In the genomic region with DNA sequence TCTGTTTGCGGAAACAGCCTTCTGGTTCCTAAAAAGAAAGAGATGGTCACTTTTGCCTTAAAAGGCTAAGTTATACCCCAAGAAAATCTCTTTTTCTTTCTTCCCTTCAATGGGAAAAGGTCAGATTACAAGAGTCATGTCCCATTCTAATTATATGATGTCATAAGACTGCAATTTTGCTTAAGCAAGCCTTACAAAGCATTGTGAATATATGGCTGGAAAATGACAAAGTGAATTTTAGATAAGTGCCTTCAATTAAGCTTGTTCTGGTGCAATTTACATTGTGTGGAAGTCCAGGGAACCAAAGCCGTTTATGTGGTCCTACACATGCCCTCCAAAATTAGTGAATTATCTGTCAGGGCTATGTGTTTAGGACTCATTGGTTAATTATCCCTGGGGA, we compare ENCODE assay signal across 22 cellular contexts. TPM values are rescaled to one million over a fixed set of nuclear protein-coding genes. Genes with fewer than 3 reads are reported as not detected.
DNase-seq lines count a peak whose midpoint lies in the region; TF ChIP-seq lines count a peak whose summit lies in the region.
"Had no signal": no experiment of that assay in that cellular context is flagged by ENCODE, and none has a peak within 500 bp of the region (broad histone marks: within the 10 kb centered on the region; RNA-seq: fewer than 3 reads in every experiment).

No MANE protein-coding gene starts in this region.

- BruUV-seq in A673 (replicated peaks; lab: Mats Ljungman, UMichigan): no TSS peak

- H3K27me3 ChIP-seq in A673 (replicated peaks; ENCODE audit: insufficient read depth, low read depth, low read length, poor library complexity) (no peaks in the 10 kb centered on the region), adipocyte (replicated peaks; ENCODE audit: control insufficient read depth, insufficient read depth, low read length) (peaks cover 1% of the 10 kb centered on the region), ascending aorta (no peaks in the 10 kb centered on the region)
- H3K27me3 ChIP-seq: esophagus squamous epithelium, testis had no signal

- H3K4me3 ChIP-seq in A673 (ENCODE audit: low read depth, low read length, poor library complexity, severe bottlenecking) (no peak overlapping the region), adipocyte (ENCODE audit: low read length) (no peak overlapping the region), ascending aorta (no peak overlapping the region)
- H3K4me3 ChIP-seq: esophagus squamous epithelium, heart left ventricle, lung, testis had no signal

- H3K27ac ChIP-seq in A673 (ENCODE audit: low read depth, low read length, poor library complexity, severe bottlenecking): no peak overlapping the region
- no peak overlapping the region for H3K27ac ChIP-seq in ascending aorta
- H3K27ac ChIP-seq: C4-2B, esophagus squamous epithelium, heart left ventricle, RWPE1, testis had no signal

- peak; percentile 6 for DNase-seq in A673 (ENCODE audit: low spot score)
- peak; percentile 12 for DNase-seq in H4 (ENCODE audit: low spot score)
- DNase-seq in adipocyte (ENCODE audit: low read depth): peak; percentile 43
- peak; percentile 27 for DNase-seq in fibroblast of peridontal ligament (ENCODE audit: extremely low read depth)
- DNase-seq in NCI-H187 treated with DMSO at 0.1 percent for 48 hours (lab: John Stamatoyannopoulos, UW): no peak
- no peak for DNase-seq in ascending aorta (ENCODE audit: low spot score in 2 of 2)
- DNase-seq in activated gamma-delta T cell treated with Interleukin-2 at 50 U/mL for 16 hours: no peak
- DNase-seq: activated CD4-positive, alpha-beta T cell treated with anti-CD3 and anti-CD28 coated beads, Interleukin-2, amount 50 U/mL, for 4 hours; esophagus squamous epithelium; heart left ventricle; HFFc6; KBM-7; NCI-H1436; posterior cingulate gyrus; stimulated activated naive CD4-positive, alpha-beta T cell treated with Interleukin-2 at 50 U/mL for 16 hours; testis had no signal

- intact Hi-C loops in A673 (cut with micrococcal nuclease; ENCODE audit: unreplicated experiment): no loop called here
- intact Hi-C loops in ascending aorta (cut with DNase I): no loop called here

- no peaks in the 10 kb centered on the region for H3K36me3 ChIP-seq in A673 (ENCODE audit: insufficient read depth, low read length, poor library complexity, severe bottlenecking)
- H3K36me3 ChIP-seq in adipocyte (ENCODE audit: control insufficient read depth, insufficient read depth, low read length, severe bottlenecking): no peaks in the 10 kb centered on the region
- H3K36me3 ChIP-seq in ascending aorta: no peaks in the 10 kb centered on the region
- H3K36me3 ChIP-seq: esophagus squamous epithelium, heart left ventricle had no signal

- H3K9ac ChIP-seq in adipocyte (ENCODE audit: low read length): no peak overlapping the region

- CTCF ChIA-PET in A673 (lab: Charles Lee): no interaction called here

- H3K9me3 ChIP-seq in A673 (ENCODE audit: low read depth, low read length, poor library complexity, severe bottlenecking) (no peaks in the 10 kb centered on the region), adipocyte (ENCODE audit: control insufficient read depth, low read length) (no peaks in the 10 kb centered on the region), ascending aorta (no peaks in the 10 kb centered on the region)
- H3K9me3 ChIP-seq: esophagus squamous epithelium, heart left ventricle, testis had no signal

- POLR2A ChIA-PET in A673 (lab: Charles Lee; ENCODE audit: low non-redundant PET): no interaction called here

- H3K4me1 ChIP-seq in A673 (ENCODE audit: insufficient read depth, low read length, poor library complexity, severe bottlenecking): no peaks in the 10 kb centered on the region
- peaks cover 3% of the 10 kb centered on the region for H3K4me1 ChIP-seq in adipocyte (ENCODE audit: control insufficient read depth, insufficient read depth, low read length)
- H3K4me1 ChIP-seq in ascending aorta: no peaks in the 10 kb centered on the region
- H3K4me1 ChIP-seq: esophagus squamous epithelium, testis had no signal

- TF ChIP-seq CTCF in A673 (conservative IDR thresholded peaks at IDR 0.05; ENCODE audit: low read depth, low read length) (no peak), ascending aorta (IDR thresholded peaks at IDR 0.05) (no peak)

RNA-seq across cellular contexts. Expression of a gene that starts 7.6 kb away (rescaled TPM):
- total RNA-seq in A673 (2021) (not detected in 2 replicates), ascending aorta (not detected)
- not detected in 2 replicates for total RNA-seq in H4 (2014; rRNA removed; shearing (Covaris generic))
- total RNA-seq: activated naive CD4-positive, alpha-beta T cell treated with anti-CD3 and anti-CD28 coated beads, Interleukin-2, amount 50 U/mL, for 72 hours; esophagus squamous epithelium; HFFc6; neural crest cell; sciatic nerve; testis had no signal

Comparison
In these comparisons a context has a peak if more than half of its experiments do, and no peak if none do; other contexts are left out.
1. DNase-seq: peak in A673 (single experiment), H4 (single experiment), adipocyte (single experiment) and fibroblast of peridontal ligament (single experiment); none in NCI-H187 treated with DMSO at 0.1 percent for 48 hours (single experiment), ascending aorta (0 of 2) and activated gamma-delta T cell treated with Interleukin-2 at 50 U/mL for 16 hours (single experiment).